8 cellular contexts compared by ENCODE assay signal in genomic region chr2:173048901-173049661, GRCh38. TPM values are rescaled to one million over a fixed set of nuclear protein-coding genes. Genes with fewer than 3 reads are reported as not detected.
DNase-seq lines count a peak whose midpoint lies in the region; ATAC-seq and TF ChIP-seq lines count a peak whose summit lies in the region.

No MANE protein-coding gene starts in this region.

- H3K36me3 Mint-ChIP-seq in activated CD4-positive, alpha-beta memory T cell treated with anti-CD3 and anti-CD28 coated beads for 36 hours: no peaks in the 10 kb centered on the region
- no peaks in the 10 kb centered on the region for H3K36me3 Mint-ChIP-seq in effector memory CD8-positive, alpha-beta T cell (ENCODE audit: insufficient read depth)

- TF ChIP-seq EP300 in Ishikawa (IDR thresholded peaks at IDR 0.05; ENCODE audit: borderline replicate concordance): no peak

- H3K27ac Mint-ChIP-seq in activated CD4-positive, alpha-beta memory T cell treated with anti-CD3 and anti-CD28 coated beads for 36 hours: no peak overlapping the region
- H3K27ac Mint-ChIP-seq in effector memory CD8-positive, alpha-beta T cell: no peak overlapping the region

- CTCF ChIA-PET in activated CD4-positive, alpha-beta memory T cell treated with anti-CD3 and anti-CD28 coated beads for 36 hours (lab: Charles Lee): interaction anchor here (2.3 kb wide), 1 partner anchor 21 kb away, joined by 9 read pairs; no protein-coding TSS in a partner anchor

- intact Hi-C loops in activated CD4-positive, alpha-beta memory T cell treated with anti-CD3 and anti-CD28 coated beads for 36 hours (cut with micrococcal nuclease): loop anchor here (1.0 to 2.0 kb wide), 6 partner anchors 26 to 237 kb away; partner anchors contain the start of gene MAP3K20
- intact Hi-C loops in left cardiac atrium (cut with DNase I): no loop called here

- H3K4me1 Mint-ChIP-seq in activated CD4-positive, alpha-beta memory T cell treated with anti-CD3 and anti-CD28 coated beads for 36 hours (ENCODE audit: low read depth): peaks cover 15% of the 10 kb centered on the region
- H3K4me1 Mint-ChIP-seq in effector memory CD8-positive, alpha-beta T cell (ENCODE audit: low read depth in 2 of 2): no peaks in the 10 kb centered on the region

- POLR2A ChIA-PET in activated CD4-positive, alpha-beta memory T cell treated with anti-CD3 and anti-CD28 coated beads for 36 hours (lab: Charles Lee): interaction anchor here (1.0 kb wide), 2 partner anchors 84 to 103 kb away, joined by 3 read pairs; no protein-coding TSS in a partner anchor

- peaks cover 25% of the 10 kb centered on the region for H3K27me3 Mint-ChIP-seq in activated CD4-positive, alpha-beta memory T cell treated with anti-CD3 and anti-CD28 coated beads for 36 hours
- H3K27me3 Mint-ChIP-seq in effector memory CD8-positive, alpha-beta T cell: peaks cover 5 to 18% of the 10 kb centered on the region in 2 donors

- H3K4me3 Mint-ChIP-seq in activated CD4-positive, alpha-beta memory T cell treated with anti-CD3 and anti-CD28 coated beads for 36 hours: no peak overlapping the region
- no peak overlapping the region for H3K4me3 Mint-ChIP-seq in effector memory CD8-positive, alpha-beta T cell

- DNase-seq in GM04504 (ENCODE audit: low read depth) (peak; percentile 93), left cardiac atrium (peak; percentile 73), globus pallidus (ENCODE audit: low spot score) (no peak)
- DNase-seq in activated CD4-positive, alpha-beta memory T cell treated with anti-CD3 and anti-CD28 coated beads for 36 hours: peak; percentile 74
- peak; percentile 41 for DNase-seq in stimulated activated CD4-positive, alpha-beta T cell treated with anti-CD3 and anti-CD28 coated beads, Interleukin-4, amount 100 ng/mL, for 24 hours
- DNase-seq in effector memory CD8-positive, alpha-beta T cell: no peak

- ATAC-seq in GM21737 (IDR thresholded peaks at IDR 0.05; ENCODE audit: unreplicated experiment) (peak; percentile 82), left cardiac atrium (peak; percentile 81 to 96)
- ATAC-seq in effector memory CD8-positive, alpha-beta T cell (replicated peaks): no peak

- H3K9me3 Mint-ChIP-seq in activated CD4-positive, alpha-beta memory T cell treated with anti-CD3 and anti-CD28 coated beads for 36 hours: no peaks in the 10 kb centered on the region
- H3K9me3 Mint-ChIP-seq in effector memory CD8-positive, alpha-beta T cell: no peaks in the 10 kb centered on the region

- no peak for TF ChIP-seq RAD21 in Ishikawa (IDR thresholded peaks at IDR 0.05; ENCODE audit: low read depth)

TF ChIP-seq in Ishikawa, 13 proteins besides CTCF, POLR2A, EP300 and RAD21:
- TF ChIP-seq NFIC (IDR thresholded peaks at IDR 0.05) (peak; percentile 29; the same call in 1 of the 2 replicates), REST (IDR thresholded peaks at IDR 0.05; ENCODE audit: low read depth) (no peak), MAX (IDR thresholded peaks at IDR 0.05) (no peak), TCF12 (IDR thresholded peaks at IDR 0.05; ENCODE audit: low read depth) (no peak), USF1 (IDR thresholded peaks at IDR 0.05) (no peak), CREB1 (IDR thresholded peaks at IDR 0.05; ENCODE audit: low read depth) (no peak), EGR1 (IDR thresholded peaks at IDR 0.05) (no peak), ZBTB7A (IDR thresholded peaks at IDR 0.05; ENCODE audit: low read depth) (no peak), YY1 (IDR thresholded peaks at IDR 0.05; ENCODE audit: low read depth) (no peak), CEBPB (IDR thresholded peaks at IDR 0.05) (peak; percentile 90), TEAD4 (IDR thresholded peaks at IDR 0.05) (no peak), TAF1 (IDR thresholded peaks at IDR 0.05; ENCODE audit: low read depth) (no peak), FOXM1 (IDR thresholded peaks at IDR 0.05; ENCODE audit: borderline replicate concordance, low read depth) (no peak; the same call in 1 of the 2 replicates)

RNA-seq across cellular contexts. Expression of gene MAP3K20, which starts 26.6 kb away (rescaled TPM):
- 1 to 10 TPM; 6.5 to 7.0 TPM for total RNA-seq in activated CD4-positive, alpha-beta memory T cell treated with anti-CD3 and anti-CD28 coated beads for 36 hours
- total RNA-seq in left cardiac atrium: 100 to 1,000 TPM; 204 to 206 TPM

Comparison
In these comparisons a context has a peak if more than half of its experiments do, and no peak if none do; other contexts are left out.
1. DNase-seq: peak in GM04504 (single experiment), activated CD4-positive, alpha-beta memory T cell treated with anti-CD3 and anti-CD28 coated beads for 36 hours (single experiment), left cardiac atrium (single experiment) and stimulated activated CD4-positive, alpha-beta T cell treated with anti-CD3 and anti-CD28 coated beads, Interleukin-4, amount 100 ng/mL, for 24 hours (single experiment); none in globus pallidus (single experiment) and effector memory CD8-positive, alpha-beta T cell (0 of 3).
2. RNA of gene MAP3K20, which starts 26.6 kb away (total RNA-seq): 204 to 206 TPM in left cardiac atrium; 6.5 to 7.0 TPM in activated CD4-positive, alpha-beta memory T cell treated with anti-CD3 and anti-CD28 coated beads for 36 hours; every median in the first group is over 10 times any median in the second.